Comparison of ENCODE assay signal across 21 cellular contexts in genomic region chr10:77921395-77921794, GRCh38. TPM values are rescaled to one million over a fixed set of nuclear protein-coding genes. Genes with fewer than 3 reads are reported as not detected.
A peak's percentile ranks its signal among the peaks of the same experiment; 100 is the strongest.
DNase-seq lines count a peak whose midpoint lies in the region; ATAC-seq, FAIRE-seq and TF ChIP-seq lines count a peak whose summit lies in the region.
"Had no signal": no experiment of that assay in that cellular context is flagged by ENCODE, and none has a peak within 500 bp of the region (broad histone marks: within the 10 kb centered on the region; RNA-seq: fewer than 3 reads in every experiment).

No MANE protein-coding gene starts in this region.

- H2BK120ac ChIP-seq in IMR-90 (ENCODE audit: low read depth, low read length) = no peak overlapping the region
- H2BK120ac ChIP-seq in H1 (replicated peaks; ENCODE audit: low read depth, low read length) = no peak overlapping the region

- POLR2A ChIA-PET in IMR-90 (lab: Charles Lee; ENCODE audit: unreplicated experiment) = no interaction called here
- POLR2A ChIA-PET in H1 (lab: Charles Lee; ENCODE audit: partially characterized antibody) = interaction anchor here (1.0 to 1.4 kb wide), 2 partner anchors 26 to 30 kb away, joined by 3 to 4 read pairs; no protein-coding TSS in a partner anchor
- POLR2A ChIA-PET in CD4-positive, alpha-beta T cell (lab: Charles Lee) = no interaction called here

- H3K4me1 Mint-ChIP-seq in progenitor cell of endocrine pancreas (ENCODE audit: low read depth) = peaks cover 61% of the 10 kb centered on the region
- peaks cover 5% of the 10 kb centered on the region for H3K4me1 Mint-ChIP-seq in CD4-positive, alpha-beta T cell (ENCODE audit: low read depth)

- ATAC-seq in IMR-90 (ENCODE audit: low read depth) = no peak
- ATAC-seq in CD4-positive, alpha-beta T cell (ENCODE audit: poor library complexity) = no peak
- no peak for ATAC-seq in gastrocnemius medialis
- ATAC-seq: GM12878, GM23338 had no signal

- H3K36me3 ChIP-seq in IMR-90 (ENCODE audit: control insufficient read depth, insufficient read depth, low read length) (no peaks in the 10 kb centered on the region), H1 (ENCODE audit: control insufficient read depth in 2 of 4, insufficient read depth in 4 of 4, low read length in 3 of 4) (no peaks in the 10 kb centered on the region; a peak in 1 of 8 replicates), gastrocnemius medialis (no peaks in the 10 kb centered on the region)

- peak overlapping the region; percentile 94 for H3K27ac Mint-ChIP-seq in progenitor cell of endocrine pancreas
- H3K27ac Mint-ChIP-seq in CD4-positive, alpha-beta T cell = no peak overlapping the region
- H3K27ac Mint-ChIP-seq: GM23338 had no signal

- H3K23me2 ChIP-seq in H1 (ENCODE audit: low read depth, low read length) = peaks cover 8% of the 10 kb centered on the region

- H3K4ac ChIP-seq in IMR-90 (ENCODE audit: low read depth, low read length) (0 out of 2 replicates have a peak overlapping the region, but pooled peaks have one; percentile 21), H1 (replicated peaks; ENCODE audit: insufficient read length, low read depth, low read length) (no peak overlapping the region)

- H4K20me1 ChIP-seq in IMR-90 (ENCODE audit: insufficient read depth, low read length) (peaks cover 77% of the 10 kb centered on the region), H1 (replicated peaks in 1 of 2; ENCODE audit: control insufficient read depth in 1 of 2, insufficient read depth in 2 of 2, low read length in 2 of 2) (peaks cover 2 to 15% of the 10 kb centered on the region in 2 experiments)

- H3K4me3 ChIP-seq in IMR-90 (ENCODE audit: insufficient read depth, low read depth, low read length) (no peak overlapping the region), H1 (ENCODE audit: extremely low read depth in 1 of 4, insufficient read depth in 2 of 4, low read depth in 3 of 4, low read length in 4 of 4) (no peak overlapping the region), gastrocnemius medialis (no peak overlapping the region)
- H3K4me3 ChIP-seq: GM12878, GM23338, PC-9 had no signal

- H3K14ac ChIP-seq in IMR-90 (replicated peaks; ENCODE audit: low read depth, low read length) = no peak overlapping the region; the same call in 1 of the 2 replicates
- no peak overlapping the region for H3K14ac ChIP-seq in H1 (ENCODE audit: insufficient read length)

- H2BK5ac ChIP-seq in IMR-90 (ENCODE audit: low read depth, low read length, poor library complexity, severe bottlenecking) (no peak overlapping the region), H1 (ENCODE audit: low read depth, low read length) (peak overlapping the region; percentile 18; the same call in 1 of the 2 replicates)

- H3K18ac ChIP-seq in IMR-90 (ENCODE audit: low read depth, low read length) (no peak overlapping the region), H1 (ENCODE audit: extremely low read depth, low read length) (no peak overlapping the region)

- H3K23ac ChIP-seq in IMR-90 (ENCODE audit: low read depth, low read length) (peak overlapping the region; percentile 45; the same call in 1 of the 2 replicates), H1 (ENCODE audit: insufficient read length) (no peak overlapping the region)

- H3K9me3 ChIP-seq in IMR-90 (ENCODE audit: control insufficient read depth, insufficient read depth, low read length) (no peaks in the 10 kb centered on the region), H1 (ENCODE audit: insufficient read depth in 2 of 2, low read depth in 1 of 2, low read length in 1 of 2) (no peaks in the 10 kb centered on the region), gastrocnemius medialis (no peaks in the 10 kb centered on the region)
- H3K9me3 ChIP-seq in CD4-positive, alpha-beta T cell (ENCODE audit: control insufficient read depth, low read length) = no peaks in the 10 kb centered on the region

- H2AK5ac ChIP-seq in IMR-90 (ENCODE audit: low read depth, low read length) (peak overlapping the region; percentile 37), H1 (ENCODE audit: low read depth, low read length) (no peak overlapping the region; the same call in 1 of the 2 replicates)

- H2BK15ac ChIP-seq in IMR-90 (ENCODE audit: low read depth, low read length) (no peak overlapping the region), H1 (ENCODE audit: low read length) (no peak overlapping the region)

- FAIRE-seq in H1 (lab: Jason Lieb, UNC) = no peak
- FAIRE-seq: GM12878 had no signal

- H3K79me1 ChIP-seq in IMR-90 (ENCODE audit: low read depth in 1 of 2, low read length in 2 of 2) = peaks cover 30 to 93% of the 10 kb centered on the region in 2 experiments
- peaks cover 16% of the 10 kb centered on the region for H3K79me1 ChIP-seq in H1 (ENCODE audit: low read depth, low read length)

- H4K91ac ChIP-seq in IMR-90 (ENCODE audit: insufficient read depth, low read depth, low read length) (no peak overlapping the region), H1 (replicated peaks; ENCODE audit: insufficient read length, low read length) (no peak overlapping the region)

- TF ChIP-seq CTCF in IMR-90 (conservative IDR thresholded peaks at IDR 0.05; ENCODE audit: low read depth, low read length) = no peak
- no peak for TF ChIP-seq CTCF in H1 (IDR thresholded peaks at IDR 0.05; ENCODE audit: control extremely low read depth in 1 of 3, insufficient read depth in 1 of 3, low read depth in 1 of 3, low read length in 3 of 3)
- no peak for TF ChIP-seq CTCF in progenitor cell of endocrine pancreas (IDR thresholded peaks at IDR 0.05; ENCODE audit: unreplicated experiment)
- no peak for TF ChIP-seq CTCF in CD4-positive, alpha-beta T cell (IDR thresholded peaks at IDR 0.05)
- no peak for TF ChIP-seq CTCF in gastrocnemius medialis (IDR thresholded peaks at IDR 0.05 in 4 of 5, conservative IDR thresholded peaks at IDR 0.05 in 1 of 5)

- no peak overlapping the region for H3K9ac ChIP-seq in IMR-90 (ENCODE audit: low read depth, low read length)
- no peak overlapping the region; a peak in 1 of 7 replicates for H3K9ac ChIP-seq in H1 (replicated peaks in 1 of 4; ENCODE audit: extremely low read depth in 1 of 4, low read depth in 3 of 4, low read length in 3 of 4)

- TF ChIP-seq RAD21 in IMR-90 (IDR thresholded peaks at IDR 0.05; ENCODE audit: low read length) = no peak
- no peak for TF ChIP-seq RAD21 in H1 (IDR thresholded peaks at IDR 0.05 in 1 of 2, conservative IDR thresholded peaks at IDR 0.05 in 1 of 2; ENCODE audit: low read depth in 2 of 2, low read length in 2 of 2)

- H2AFZ ChIP-seq in IMR-90 (replicated peaks; ENCODE audit: low read length, poor library complexity) = no peak overlapping the region
- no peak overlapping the region for H2AFZ ChIP-seq in H1 (ENCODE audit: low read length)
- H2AFZ ChIP-seq: GM23338, PC-9 had no signal

- TF ChIP-seq EP300 in H1 (IDR thresholded peaks at IDR 0.05; ENCODE audit: borderline replicate concordance in 1 of 2, low read depth in 2 of 2, low read length in 2 of 2) = no peak

- H3K4me3 Mint-ChIP-seq in progenitor cell of endocrine pancreas (ENCODE audit: low read depth) = no peak overlapping the region
- H3K4me3 Mint-ChIP-seq in CD4-positive, alpha-beta T cell = no peak overlapping the region
- H3K4me3 Mint-ChIP-seq: CD4-positive, alpha-beta memory T cell; GM23338; HFFc6 had no signal

- H3K79me2 ChIP-seq in H1 (ENCODE audit: control insufficient read depth in 1 of 2, insufficient read depth in 2 of 2, low read length in 2 of 2) = peaks cover 14 to 87% of the 10 kb centered on the region in 2 experiments; a peak in 3 of 4 replicates

- in situ Hi-C loops in IMR-90 (cut with MboI; ENCODE audit: low sequenced_read_pairs) (no loop called here), gastrocnemius medialis (cut with MboI; ENCODE audit: low sequenced_read_pairs in 4 of 4) (loop anchor here in 1 of 4 donors (10.0 kb wide), 1 partner anchor 77 kb away; no protein-coding TSS in a partner anchor)

- H3K27me3 ChIP-seq in IMR-90 (ENCODE audit: control insufficient read depth, insufficient read depth, low read length) (no peaks in the 10 kb centered on the region), H1 (replicated peaks in 1 of 4; ENCODE audit: control insufficient read depth in 3 of 4, extremely low read depth in 1 of 4, insufficient read depth in 3 of 4, low read length in 3 of 4) (no peaks in the 10 kb centered on the region), gastrocnemius medialis (no peaks in the 10 kb centered on the region)
- H3K27me3 ChIP-seq in CD4-positive, alpha-beta T cell (ENCODE audit: control insufficient read depth, insufficient read depth, low read length) = peaks cover 21% of the 10 kb centered on the region

- no peak overlapping the region for H3K4me2 ChIP-seq in IMR-90 (ENCODE audit: low read depth, low read length)
- no peak overlapping the region for H3K4me2 ChIP-seq in H1 (ENCODE audit: insufficient read depth in 1 of 2, low read depth in 2 of 2, low read length in 2 of 2)
- H3K4me2 ChIP-seq: GM23338 had no signal

- no peak overlapping the region for H2BK12ac ChIP-seq in H1 (ENCODE audit: low read depth, low read length)

- TF ChIP-seq POLR2A in IMR-90 (IDR thresholded peaks at IDR 0.05; ENCODE audit: low read depth, low read length) (no peak), H1 (IDR thresholded peaks at IDR 0.05; ENCODE audit: control extremely low read depth in 1 of 2, low read depth in 2 of 2, low read length in 2 of 2) (no peak), gastrocnemius medialis (IDR thresholded peaks at IDR 0.05) (no peak)

- H4K5ac ChIP-seq in IMR-90 (ENCODE audit: low read depth, low read length) (no peak overlapping the region), H1 (ENCODE audit: insufficient read length, low read depth, low read length) (no peak overlapping the region)

- H3K9me3 Mint-ChIP-seq in progenitor cell of endocrine pancreas (ENCODE audit: low read depth) = no peaks in the 10 kb centered on the region
- H3K9me3 Mint-ChIP-seq in CD4-positive, alpha-beta T cell = no peaks in the 10 kb centered on the region
- H3K9me3 Mint-ChIP-seq: GM23338, HFFc6 had no signal

- WGBS in IMR-90 (ENCODE audit: extremely low coverage in 2 of 2, insufficient read length in 1 of 2), 2 experiments = no CpG with 5 or more reads among the region's 7 CpGs
- 80% methylated on average over 7 of the region's 7 CpGs; no CpG with 5 or more reads in 1 of the 2 experiments for WGBS in H1 (ENCODE audit: extremely low coverage in 1 of 2, insufficient coverage in 1 of 2, insufficient read length in 1 of 2, insufficient replicate concordance in 2 of 2, low coverage in 1 of 2, low lambda C conversion rate in 2 of 2, missing lambda C conversion rate in 1 of 2), 2 experiments

- H3K36me3 Mint-ChIP-seq in progenitor cell of endocrine pancreas (ENCODE audit: insufficient read depth) = peaks cover 5% of the 10 kb centered on the region
- H3K36me3 Mint-ChIP-seq in CD4-positive, alpha-beta T cell (ENCODE audit: low read depth) = no peaks in the 10 kb centered on the region

- H3K56ac ChIP-seq in IMR-90 (ENCODE audit: extremely low read depth, insufficient read depth, low read length) = no peak overlapping the region
- H3K56ac ChIP-seq in H1 (replicated peaks; ENCODE audit: insufficient read length, low read depth, low read length) = no peak overlapping the region

- no peak overlapping the region for H4K8ac ChIP-seq in IMR-90 (ENCODE audit: low read depth in 2 of 2, low read length in 2 of 2)
- peak overlapping the region; percentile 11; the same call in 1 of the 2 replicates for H4K8ac ChIP-seq in H1 (ENCODE audit: extremely low read depth, insufficient read depth, low read length)

- no peak for DNase-seq in IMR-90
- DNase-seq in NCI-H69 (lab: John Stamatoyannopoulos, UW) = peak; percentile 60
- no peak for DNase-seq in H1 (ENCODE audit: low read depth in 1 of 2, low spot score in 2 of 2)
- no peak for DNase-seq in progenitor cell of endocrine pancreas (ENCODE audit: low spot score, unreplicated experiment)
- no peak for DNase-seq in CD4-positive, alpha-beta T cell
- DNase-seq in gastrocnemius medialis = no peak
- no peak for DNase-seq in NCI-H2196 treated with DMSO at 0.1 percent for 48 hours (lab: John Stamatoyannopoulos, UW; ENCODE audit: unreplicated experiment)
- DNase-seq: ACHN; AML-193; CD4-positive, alpha-beta memory T cell; DND-41; GDM1; HFFc6; Karpas-422; NCI-H1105 treated with DMSO at 0.1 percent for 48 hours; NCI-H187 treated with DMSO at 0.1 percent for 48 hours; NCI-H2171 treated with DMSO at 0.1 percent for 48 hours; NCI-H510A treated with DMSO at 0.1 percent for 48 hours; PC-9 had no signal

- peaks cover 38% of the 10 kb centered on the region for H3K9me1 ChIP-seq in IMR-90 (ENCODE audit: insufficient read depth, low read length)

- dilution Hi-C loops in IMR-90 (cut with HindIII; ENCODE audit: low sequenced_read_pairs, unreplicated experiment) = no loop called here

- H3K4me1 ChIP-seq in IMR-90 (ENCODE audit: control insufficient read depth, insufficient read depth, low read length) (peaks cover 18% of the 10 kb centered on the region), H1 (replicated peaks in 1 of 4; ENCODE audit: control insufficient read depth in 3 of 4, insufficient read depth in 4 of 4, low read length in 3 of 4) (peaks cover 5 to 12% (median 10%) of the 10 kb centered on the region in 4 experiments), gastrocnemius medialis (peaks cover 25 to 31% of the 10 kb centered on the region in 2 donors)

- BruUV-seq in IMR-90 (replicated peaks; lab: Mats Ljungman, UMichigan) = no TSS peak

- H3K27me3 Mint-ChIP-seq in progenitor cell of endocrine pancreas = no peaks in the 10 kb centered on the region
- H3K27me3 Mint-ChIP-seq in CD4-positive, alpha-beta T cell = peaks cover 56% of the 10 kb centered on the region

- CTCF ChIA-PET in IMR-90 (lab: Yijun Ruan, JAX) = no interaction called here
- CTCF ChIA-PET in H1 (lab: Charles Lee; ENCODE audit: partially characterized antibody) = interaction anchor here (0.6 to 4.9 kb wide), 7 partner anchors 12 to 1551 kb away, joined by 3 to 36 read pairs (median 4); no protein-coding TSS in a partner anchor
- CTCF ChIA-PET in CD4-positive, alpha-beta T cell (lab: Charles Lee) = no interaction called here

- no peak overlapping the region for H2AK9ac ChIP-seq in IMR-90 (replicated peaks; ENCODE audit: low read depth, low read length, poor library complexity)

- no peak overlapping the region for H2BK20ac ChIP-seq in IMR-90 (ENCODE audit: low read depth, low read length)
- no peak overlapping the region for H2BK20ac ChIP-seq in H1 (ENCODE audit: low read length)

- intact Hi-C loops in IMR-90 (cut with micrococcal nuclease) (loop anchor here (10.0 kb wide), 1 partner anchor 103 kb away; the partner anchor contains the start of gene POLR3A), gastrocnemius medialis (cut with DNase I; ENCODE audit: low total_unique reads) (no loop called here)
- intact Hi-C loops in CD4-positive, alpha-beta T cell (cut with DNase I, micrococcal nuclease) = no loop called here

- H3K27ac ChIP-seq in IMR-90 (ENCODE audit: insufficient read depth, low read length) (no peak overlapping the region), H1 (ENCODE audit: low read depth, low read length) (no peak overlapping the region), gastrocnemius medialis (no peak overlapping the region)
- no peak overlapping the region for H3K27ac ChIP-seq in CD4-positive, alpha-beta T cell (ENCODE audit: low read depth, low read length)
- H3K27ac ChIP-seq: PC-9 had no signal

RNA-seq across cellular contexts. Expression of gene DLG5, which starts 5.2 kb away (rescaled TPM):
- total RNA-seq in IMR-90 (2012; rRNA removed) = 12.7 and 14.7 TPM in 2 replicates
- 28.6 and 28.7 TPM in 2 replicates for polyA plus RNA-seq in IMR-90 (2012; rRNA removed)
- polyA plus RNA-seq in IMR-90 (2012; cell fraction: cytosol; rRNA removed) = 20.6 and 27.7 TPM in 2 replicates
- polyA plus RNA-seq in IMR-90 (2012; cell fraction: nucleus; rRNA removed; ENCODE audit: low replicate concordance) = 59.2 and 67.7 TPM in 2 replicates
- total RNA-seq in H1 (2021; fragmentation: NEBNext Ultra II Directional; extraction: Animal tissue kit (Norgen Biotek cat#: 25700)) = 71.4 and 71.8 TPM in 2 replicates
- 15.6 and 31.4 TPM in 2 replicates for polyA plus RNA-seq in H1 (2011; rRNA removed)
- polyA plus RNA-seq in H1 (2011; cell fraction: cytosol; rRNA removed) = 29.7 TPM
- 105 TPM for polyA plus RNA-seq in H1 (2011; cell fraction: nucleus; rRNA removed)
- polyA plus RNA-seq in H1 (2012, experiment 1 of 2) = 37.5 to 47.2 TPM (median 44.9 TPM) in 4 replicates
- 14.3 TPM for polyA plus RNA-seq in H1 (2012, experiment 2 of 2)
- polyA plus RNA-seq in H1 (2013, experiment 1 of 2) = 33.3 TPM
- polyA plus RNA-seq in H1 (2013, experiment 2 of 2) = 32.1 TPM
- 36.3 and 52.4 TPM in 2 replicates for polyA minus RNA-seq in H1 (2011; rRNA and poly(A)+ RNA removed)
- polyA minus RNA-seq in H1 (2011; cell fraction: cytosol; rRNA and poly(A)+ RNA removed) = 34.0 TPM
- 45.7 TPM for polyA minus RNA-seq in H1 (2011; cell fraction: nucleus; rRNA and poly(A)+ RNA removed)
- total RNA-seq in progenitor cell of endocrine pancreas = 132 and 149 TPM in 2 replicates
- total RNA-seq in CD4-positive, alpha-beta T cell = 1 to 10 TPM; 7.1 to 7.4 TPM
- 10 to 100 TPM; 28.6 to 51.2 (median 40.3) TPM for total RNA-seq in gastrocnemius medialis
